In genomic region chr22:19202799-19203186, GRCh38 we compare ENCODE assay signal across 17 cellular contexts. TPM values are rescaled to one million over a fixed set of nuclear protein-coding genes. Genes with fewer than 3 reads are reported as not detected.
"Had no signal": no experiment of that assay in that cellular context is flagged by ENCODE, and none has a peak within 500 bp of the region (broad histone marks: within the 10 kb centered on the region; RNA-seq: fewer than 3 reads in every experiment).

No MANE protein-coding gene starts in this region.

RNA-seq across cellular contexts. Expression of gene GSC2, which starts 52.7 kb away (rescaled TPM):
- total RNA-seq: activated B cell treated with CpG ODN at 0.5 μM for 24 hours; activated CD4-positive, alpha-beta memory T cell treated with anti-CD3 and anti-CD28 coated beads for 36 hours; activated CD4-positive, alpha-beta T cell treated with anti-CD3 and anti-CD28 coated beads, Interleukin-2, amount 10 ng/mL, durations not matched to agents 24 days and 14 days; activated CD8-positive, alpha-beta memory T cell treated with anti-CD3 and anti-CD28 coated beads for 36 hours; activated CD8-positive, alpha-beta T cell treated with anti-CD3 and anti-CD28 coated beads for 36 hours; activated naive CD4-positive, alpha-beta T cell treated with anti-CD3 and anti-CD28 coated beads for 36 hours; activated naive CD4-positive, alpha-beta T cell treated with anti-CD3 and anti-CD28 coated beads, Interleukin-2, amount 50 U/mL, for 72 hours; activated naive CD8-positive, alpha-beta T cell treated with anti-CD3 and anti-CD28 coated beads for 36 hours; activated T-cell treated with anti-CD3 and anti-CD28 coated beads, Interleukin-2, amount 50 U/mL, for 4 hours; activated T-cell treated with anti-CD3 and anti-CD28 coated beads, Interleukin-2, amount 50 U/mL, for 72 hours; activated T-helper 17 cell treated with anti-CD3 and anti-CD28 coated beads, Interleukin-2, amount 50 U/mL, for 72 hours; adrenal gland; aorta; astrocyte; body of pancreas; breast epithelium; cardiac septum had no signal
- polyA plus RNA-seq: adrenal gland, aorta had no signal
